ENCODE assay signal across 14 cellular contexts in genomic region chr12:15956010-15956409, GRCh38. TPM values are rescaled to one million over a fixed set of nuclear protein-coding genes. Genes with fewer than 3 reads are reported as not detected.
A peak's percentile ranks its signal among the peaks of the same experiment; 100 is the strongest.
DNase-seq lines count a peak whose midpoint lies in the region; ATAC-seq and TF ChIP-seq lines count a peak whose summit lies in the region.
"Had no signal": no experiment of that assay in that cellular context is flagged by ENCODE, and none has a peak within 500 bp of the region (broad histone marks: within the 10 kb centered on the region; RNA-seq: fewer than 3 reads in every experiment).

No MANE protein-coding gene starts in this region.

- H4K20me1 ChIP-seq in PC-3 (ENCODE audit: low read length) (no peaks in the 10 kb centered on the region), mammary epithelial cell (ENCODE audit: insufficient read depth, low read length) (no peaks in the 10 kb centered on the region), smooth muscle cell (ENCODE audit: low read depth) (no peaks in the 10 kb centered on the region)

- no peak for TF ChIP-seq POLR2A in vagina (IDR thresholded peaks at IDR 0.05)

- CTCF ChIA-PET in PC-3 (lab: Charles Lee) = no interaction called here
- CTCF ChIA-PET in mammary epithelial cell (lab: Charles Lee; ENCODE audit: low non-redundant PET) = no interaction called here

- peaks cover 25% of the 10 kb centered on the region for H3K36me3 Mint-ChIP-seq in osteocyte (ENCODE audit: unreplicated experiment)

- peak overlapping the region; percentile 96 for H3K27ac ChIP-seq in PC-3 (ENCODE audit: low read length)
- H3K27ac ChIP-seq in mammary epithelial cell (ENCODE audit: insufficient read depth, low read depth, low read length) = peak overlapping the region; percentile 95
- H3K27ac ChIP-seq in smooth muscle cell (ENCODE audit: low read depth) = peak overlapping the region; percentile 90
- H3K27ac ChIP-seq in vagina = no peak overlapping the region

- no peaks in the 10 kb centered on the region for H3K4me1 Mint-ChIP-seq in osteocyte (ENCODE audit: unreplicated experiment)
- H3K4me1 Mint-ChIP-seq: CD14-positive monocyte had no signal

- no peak overlapping the region for H3K4me3 ChIP-seq in PC-3 (ENCODE audit: low read length)
- no peak overlapping the region for H3K4me3 ChIP-seq in mammary epithelial cell (replicated peaks in 1 of 3; ENCODE audit: insufficient read depth in 1 of 3, low read depth in 2 of 3, low read length in 3 of 3)
- H3K4me3 ChIP-seq in smooth muscle cell = no peak overlapping the region
- H3K4me3 ChIP-seq in vagina = no peak overlapping the region

- no peaks in the 10 kb centered on the region for H3F3A ChIP-seq in PC-3 (ENCODE audit: low read length, unreplicated experiment)
- no peaks in the 10 kb centered on the region for H3F3A ChIP-seq in smooth muscle cell (ENCODE audit: low read depth)

- dilution Hi-C loops in mammary epithelial cell (cut with HindIII; ENCODE audit: low sequenced_read_pairs) = no loop called here

- TF ChIP-seq CTCF in PC-3 (conservative IDR thresholded peaks at IDR 0.05; ENCODE audit: low read depth, low read length) (no peak), mammary epithelial cell (conservative IDR thresholded peaks at IDR 0.05 in 1 of 2, IDR thresholded peaks at IDR 0.05 in 1 of 2; ENCODE audit: extremely low read depth in 1 of 2, insufficient read depth in 1 of 2, low read depth in 1 of 2, low read length in 2 of 2) (no peak), smooth muscle cell (IDR thresholded peaks at IDR 0.05; ENCODE audit: borderline replicate concordance, insufficient read depth, poor library complexity, severe bottlenecking) (no peak), vagina (IDR thresholded peaks at IDR 0.05) (no peak), osteocyte (IDR thresholded peaks at IDR 0.05) (no peak)

- H3K27me3 Mint-ChIP-seq in osteocyte (ENCODE audit: unreplicated experiment) = no peaks in the 10 kb centered on the region

- H3K27ac Mint-ChIP-seq in osteocyte (ENCODE audit: unreplicated experiment) = no peak overlapping the region
- H3K27ac Mint-ChIP-seq: CD14-positive monocyte had no signal

- H3K9ac ChIP-seq in PC-3 (ENCODE audit: low read length) (peak overlapping the region; percentile 60), mammary epithelial cell (ENCODE audit: insufficient read depth, low read length) (peak overlapping the region; percentile 54), smooth muscle cell (ENCODE audit: low read depth) (peak overlapping the region; percentile 34)

- ATAC-seq in PC-3 (no peak), left lobe of liver (peak; percentile 80), sciatic nerve (no peak)

- peak; percentile 5 for DNase-seq in PC-3
- DNase-seq in mammary epithelial cell = no peak
- DNase-seq in left lobe of liver (ENCODE audit: low spot score) = no peak
- no peak for DNase-seq in smooth muscle cell (lab: John Stamatoyannopoulos, UW; ENCODE audit: unreplicated experiment)
- DNase-seq in vagina (ENCODE audit: extremely low spot score in 2 of 2) = no peak
- DNase-seq in osteocyte (ENCODE audit: extremely low spot score, unreplicated experiment) = no peak
- DNase-seq in sciatic nerve (ENCODE audit: low spot score) = no peak
- DNase-seq: COR-L47, GOT3, NCI-H1105 treated with DMSO at 0.1 percent for 48 hours, NCI-H1694 treated with DMSO at 0.1 percent for 48 hours, NCI-H774, RPMI8226 had no signal

- no peak overlapping the region for H2AFZ ChIP-seq in PC-3 (ENCODE audit: low read length)
- H2AFZ ChIP-seq in mammary epithelial cell (ENCODE audit: low read depth, low read length) = peak overlapping the region; percentile 55
- no peak overlapping the region for H2AFZ ChIP-seq in smooth muscle cell (ENCODE audit: low read depth)

- peaks cover 30% of the 10 kb centered on the region for H3K4me1 ChIP-seq in PC-3 (ENCODE audit: insufficient read depth, low read length)
- peaks cover 23% of the 10 kb centered on the region for H3K4me1 ChIP-seq in mammary epithelial cell (ENCODE audit: insufficient read depth, low read length)
- no peaks in the 10 kb centered on the region for H3K4me1 ChIP-seq in smooth muscle cell (ENCODE audit: low read depth)
- no peaks in the 10 kb centered on the region for H3K4me1 ChIP-seq in vagina

- no peaks in the 10 kb centered on the region for H3K79me2 ChIP-seq in PC-3 (ENCODE audit: low read length)
- peaks cover 32% of the 10 kb centered on the region for H3K79me2 ChIP-seq in mammary epithelial cell (ENCODE audit: insufficient read depth, low read length)
- H3K79me2 ChIP-seq in smooth muscle cell (ENCODE audit: low read depth) = peaks cover 7% of the 10 kb centered on the region

- POLR2A ChIA-PET in PC-3 (lab: Charles Lee; ENCODE audit: unreplicated experiment) = no interaction called here

- BruUV-seq in PC-3 (replicated peaks; lab: Mats Ljungman, UMichigan) = no TSS peak
- BruUV-seq in mammary epithelial cell (replicated peaks; lab: Mats Ljungman, UMichigan) = TSS peak; percentile 92

- peak overlapping the region; percentile 61 for H3K4me2 ChIP-seq in PC-3 (ENCODE audit: low read length)
- H3K4me2 ChIP-seq in mammary epithelial cell (ENCODE audit: insufficient read depth, low read depth, low read length) = peak overlapping the region; percentile 83
- peak overlapping the region; percentile 0 for H3K4me2 ChIP-seq in smooth muscle cell

- H3K9me3 Mint-ChIP-seq in osteocyte (ENCODE audit: unreplicated experiment) = no peaks in the 10 kb centered on the region
- H3K9me3 Mint-ChIP-seq: CD14-positive monocyte had no signal

- H3K9me3 ChIP-seq in PC-3 (ENCODE audit: low read length) = no peaks in the 10 kb centered on the region
- no peaks in the 10 kb centered on the region for H3K9me3 ChIP-seq in mammary epithelial cell (replicated peaks; ENCODE audit: insufficient read depth, low read length)
- H3K9me3 ChIP-seq in smooth muscle cell (replicated peaks; ENCODE audit: low read depth) = no peaks in the 10 kb centered on the region
- H3K9me3 ChIP-seq in vagina = no peaks in the 10 kb centered on the region

- 0 out of 2 replicates have a peak, but pooled peaks cover 2% of the 10 kb centered on the region for H3K36me3 ChIP-seq in PC-3 (ENCODE audit: low read depth, low read length)
- H3K36me3 ChIP-seq in mammary epithelial cell (ENCODE audit: insufficient read depth, low read length) = no peaks in the 10 kb centered on the region
- no peaks in the 10 kb centered on the region for H3K36me3 ChIP-seq in smooth muscle cell (ENCODE audit: low read depth)
- peaks cover 0 to 5% of the 10 kb centered on the region in 2 donors for H3K36me3 ChIP-seq in vagina

- H3K9me2 ChIP-seq in PC-3 (replicated peaks; ENCODE audit: low read length) = no peaks in the 10 kb centered on the region

- intact Hi-C loops in PC-3 (cut with micrococcal nuclease) (no loop called here), mammary epithelial cell (cut with micrococcal nuclease) (loop anchor here (1.0 to 2.0 kb wide), 2 partner anchors 45 to 393 kb away; partner anchors contain the start of gene DERA), vagina (cut with DNase I) (no loop called here), sciatic nerve (cut with DNase I) (no loop called here)

- WGBS in mammary epithelial cell (ENCODE audit: low coverage, missing lambda C conversion rate) = 13% methylated on average over 1 of the region's 1 CpG
- WGBS in smooth muscle cell (ENCODE audit: low lambda C conversion rate) = 74% methylated on average over 1 of the region's 1 CpG

- in situ Hi-C loops in mammary epithelial cell (cut with MboI; ENCODE audit: low sequenced_read_pairs in 2 of 2) = no loop called here

- H3K4me3 Mint-ChIP-seq in osteocyte (ENCODE audit: unreplicated experiment) = no peak overlapping the region
- H3K4me3 Mint-ChIP-seq: CD14-positive monocyte had no signal

- H3K27me3 ChIP-seq in PC-3 (ENCODE audit: low read length) (no peaks in the 10 kb centered on the region), mammary epithelial cell (ENCODE audit: insufficient read depth, low read length) (no peaks in the 10 kb centered on the region), smooth muscle cell (ENCODE audit: low read depth) (no peaks in the 10 kb centered on the region), vagina (no peaks in the 10 kb centered on the region)

RNA-seq across cellular contexts. Expression of gene DERA, which starts 44.9 kb away (rescaled TPM):
- total RNA-seq in PC-3 (2014; rRNA removed) (34.6 and 49.4 TPM in 2 replicates), mammary epithelial cell (10 to 100 TPM; 43.2 to 49.2 TPM), left lobe of liver (38.4 TPM), smooth muscle cell (22.4 and 35.1 TPM in 2 replicates), vagina (21.4 TPM), osteocyte (28.4 and 29.8 TPM in 2 replicates), sciatic nerve (35.3 TPM)
- polyA plus RNA-seq in mammary epithelial cell (30.6 TPM), smooth muscle cell (23.3 and 29.4 TPM in 2 replicates)
- polyA minus RNA-seq in mammary epithelial cell = 29.7 TPM

Comparison
In these comparisons a context has a peak if more than half of its experiments do, and no peak if none do; other contexts are left out.
1. H3K4me2 ChIP-seq: peak in every context shown above with its lines; median percentile 83 in mammary epithelial cell; 61 in PC-3; 0 in smooth muscle cell.